In the genomic region with DNA sequence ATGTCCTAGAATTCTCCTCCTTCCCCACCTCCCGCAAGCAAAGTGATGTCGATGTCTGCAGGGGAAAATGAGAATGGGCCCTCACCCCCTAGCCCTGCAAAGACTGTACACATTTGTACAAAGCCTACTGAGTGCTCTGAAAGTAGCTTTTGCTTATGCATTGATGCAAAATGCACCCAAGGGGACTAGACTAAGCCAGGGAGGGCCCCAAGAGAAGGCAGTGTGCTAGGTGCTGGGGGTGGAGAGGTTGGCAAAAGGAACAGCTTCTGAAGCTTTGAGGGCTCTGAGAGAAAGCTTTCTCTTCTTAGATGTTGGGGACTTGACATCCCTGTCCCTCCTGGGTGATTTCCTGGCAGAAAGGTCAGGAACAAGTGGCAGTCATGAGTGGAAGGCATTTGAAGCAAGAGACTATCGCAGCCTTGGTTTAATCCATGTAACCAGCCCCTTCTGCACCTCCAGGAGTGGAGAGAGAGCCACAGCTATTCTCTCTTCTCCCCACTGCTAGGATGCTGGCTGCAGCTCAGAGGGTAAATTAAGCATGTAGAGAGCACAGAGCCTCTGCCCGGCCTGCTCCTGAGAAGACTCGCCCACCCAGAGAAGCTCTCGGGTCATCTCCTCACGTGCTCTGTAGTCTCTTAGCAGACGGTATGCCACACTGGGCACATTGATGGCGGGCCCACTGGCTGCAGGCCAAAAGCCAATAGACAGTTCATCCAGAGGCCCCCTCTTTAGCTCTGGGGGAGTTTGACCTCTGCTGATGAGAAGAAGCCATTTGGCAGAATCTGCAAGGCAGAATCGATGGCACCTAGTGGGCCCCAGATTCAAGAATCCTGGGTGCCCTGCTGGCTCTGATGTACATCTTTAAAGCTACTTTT, we compare ENCODE assay signal across 21 cellular contexts.
DNase-seq lines count a peak whose midpoint lies in the region; ATAC-seq and TF ChIP-seq lines count a peak whose summit lies in the region.
"Had no signal": no experiment of that assay in that cellular context is flagged by ENCODE, and none has a peak within 500 bp of the region (broad histone marks: within the 10 kb centered on the region; RNA-seq: fewer than 3 reads in every experiment).

No MANE protein-coding gene starts in this region.

- H3K4me1 Mint-ChIP-seq in H9 (peaks cover 54 to 56% of the 10 kb centered on the region in 2 experiments), progenitor cell of endocrine pancreas (ENCODE audit: low read depth) (peaks cover 13% of the 10 kb centered on the region)

- H3K4me3 Mint-ChIP-seq in H9 (no peak overlapping the region), progenitor cell of endocrine pancreas (ENCODE audit: low read depth) (no peak overlapping the region)
- H3K4me3 Mint-ChIP-seq: activated CD4-positive, alpha-beta T cell treated with anti-CD3 and anti-CD28 coated beads, Interleukin-2, amount 10 ng/mL, durations not matched to agents 7 days and 5 days; activated naive CD8-positive, alpha-beta T cell treated with anti-CD3 and anti-CD28 coated beads, Interleukin-2, amount 50 U/mL, for 24 hours had no signal

- TF ChIP-seq CTCF in H9 (conservative IDR thresholded peaks at IDR 0.05) (no peak), progenitor cell of endocrine pancreas (IDR thresholded peaks at IDR 0.05; ENCODE audit: unreplicated experiment) (no peak), transverse colon (IDR thresholded peaks at IDR 0.05) (no peak), upper lobe of right lung (IDR thresholded peaks at IDR 0.05) (no peak)

- no peak overlapping the region for H2BK12ac ChIP-seq in H9 (ENCODE audit: insufficient read length, low read depth, low read length)

- H2BK15ac ChIP-seq in H9 (ENCODE audit: low read depth, low read length), result no peak overlapping the region

- H3K79me1 ChIP-seq in H9 (ENCODE audit: insufficient read depth, low read depth, low read length, poor library complexity, severe bottlenecking), result no peaks in the 10 kb centered on the region

- H3K27ac ChIP-seq in H9 (ENCODE audit: insufficient read length, low read depth, low read length) (no peak overlapping the region), layer of hippocampus (ENCODE audit: low read depth, low read length) (peak overlapping the region; percentile 39), transverse colon (no peak overlapping the region), upper lobe of right lung (no peak overlapping the region)
- H3K27ac ChIP-seq: skin epidermis had no signal

- H3K27ac Mint-ChIP-seq in H9, result peak overlapping the region in 1 of 3 experiments; percentile 52; a peak in 3 of 7 replicates
- H3K27ac Mint-ChIP-seq in progenitor cell of endocrine pancreas, result peak overlapping the region; percentile 41
- H3K27ac Mint-ChIP-seq: activated CD4-positive, alpha-beta T cell treated with anti-CD3 and anti-CD28 coated beads, Interleukin-2, amount 10 ng/mL, durations not matched to agents 7 days and 5 days had no signal

- H3K79me2 ChIP-seq in H9 (ENCODE audit: insufficient read depth, low read length), result peaks cover 1% of the 10 kb centered on the region; the same call in 1 of the 2 replicates

- no peak overlapping the region for H3K56ac ChIP-seq in H9 (ENCODE audit: insufficient read length, low read depth, low read length)

- H3K36me3 Mint-ChIP-seq in H9 (ENCODE audit: insufficient read depth in 1 of 3, low read depth in 3 of 3), result 0 out of 7 replicates have a peak, but pooled peaks cover 0 to 2% (median 0%) of the 10 kb centered on the region in 3 experiments
- H3K36me3 Mint-ChIP-seq in progenitor cell of endocrine pancreas (ENCODE audit: insufficient read depth), result peaks cover 2% of the 10 kb centered on the region

- H3K23me2 ChIP-seq in H9 (ENCODE audit: insufficient read length, low read depth, low read length, poor library complexity, severe bottlenecking), result no peaks in the 10 kb centered on the region

- WGBS in H9 (ENCODE audit: extremely low coverage, insufficient read length, low lambda C conversion rate), result no CpG with 5 or more reads among the region's 10 CpGs
- WGBS in transverse colon (ENCODE audit: low coverage in 1 of 2), 2 donors, result 79% methylated on average over 8 of the region's 10 CpGs; no CpG with 5 or more reads in 1 of the 2 donors

- no peak overlapping the region for H3K9ac ChIP-seq in H9 (ENCODE audit: extremely low read depth, insufficient read length, low read length)

- H3K36me3 ChIP-seq in transverse colon (no peaks in the 10 kb centered on the region), upper lobe of right lung (no peaks in the 10 kb centered on the region)
- H3K36me3 ChIP-seq: gastrocnemius medialis, HAP-1 had no signal

- ATAC-seq in HG03457 (IDR thresholded peaks at IDR 0.05; ENCODE audit: unreplicated experiment) (no peak), upper lobe of right lung (no peak), left colon (no peak)
- ATAC-seq: activated naive CD8-positive, alpha-beta T cell treated with anti-CD3 and anti-CD28 coated beads, Interleukin-2, amount 50 U/mL, for 24 hours; esophagus mucosa; gastrocnemius medialis had no signal

- H3K18ac ChIP-seq in H9 (ENCODE audit: insufficient read length, low read depth, low read length), result no peak overlapping the region

- intact Hi-C loops in transverse colon (cut with DNase I; ENCODE audit: low total_unique reads), result no loop called here
- intact Hi-C loops in upper lobe of right lung (cut with DNase I), result no loop called here
- intact Hi-C loops in left colon (cut with DNase I, micrococcal nuclease), result no loop called here

- H3K4ac ChIP-seq in H9 (ENCODE audit: low read depth, low read length), result no peak overlapping the region

- H3K14ac ChIP-seq in H9 (ENCODE audit: insufficient read depth, low read length), result peak overlapping the region; percentile 20; the same call in 1 of the 2 replicates

- H3K4me1 ChIP-seq in H9 (ENCODE audit: insufficient read depth, low read length) (peaks cover 15% of the 10 kb centered on the region), transverse colon (peaks cover 0 to 24% (median 2%) of the 10 kb centered on the region in 4 donors), upper lobe of right lung (peaks cover 11% of the 10 kb centered on the region)

- no peak overlapping the region for H3K4me2 ChIP-seq in H9 (ENCODE audit: insufficient read depth, insufficient read length, low read length)

- H3K27me3 ChIP-seq in H9 (ENCODE audit: insufficient read depth, low read length), result no peaks in the 10 kb centered on the region
- no peaks in the 10 kb centered on the region for H3K27me3 ChIP-seq in layer of hippocampus (ENCODE audit: control insufficient read depth, insufficient read depth, low read length)
- no peaks in the 10 kb centered on the region for H3K27me3 ChIP-seq in transverse colon
- no peaks in the 10 kb centered on the region for H3K27me3 ChIP-seq in upper lobe of right lung
- H3K27me3 ChIP-seq: gastrocnemius medialis had no signal

- H3T11ph ChIP-seq in H9 (ENCODE audit: low read length), result no peak overlapping the region

- H3K4me3 ChIP-seq in transverse colon, result no peak overlapping the region
- no peak overlapping the region for H3K4me3 ChIP-seq in upper lobe of right lung
- H3K4me3 ChIP-seq: gastrocnemius medialis, HAP-1, skin epidermis had no signal

- H4K8ac ChIP-seq in H9 (replicated peaks; ENCODE audit: insufficient read length, low read depth, low read length), result no peak overlapping the region

- no peak overlapping the region for H4K91ac ChIP-seq in H9 (ENCODE audit: insufficient read length, low read depth, low read length)

- H2BK5ac ChIP-seq in H9 (ENCODE audit: insufficient read length, low read length), result no peak overlapping the region

- no peaks in the 10 kb centered on the region for H4K20me1 ChIP-seq in H9 (ENCODE audit: control insufficient read depth, insufficient read depth, insufficient read length)

- TF ChIP-seq EP300 in transverse colon (IDR thresholded peaks at IDR 0.05; ENCODE audit: low read depth), result no peak

- H3K9me3 ChIP-seq in H9 (ENCODE audit: control insufficient read depth, low read depth, low read length) (no peaks in the 10 kb centered on the region), transverse colon (no peaks in the 10 kb centered on the region), upper lobe of right lung (no peaks in the 10 kb centered on the region)
- H3K9me3 ChIP-seq: gastrocnemius medialis, HAP-1 had no signal

- no peak overlapping the region for H2AK5ac ChIP-seq in H9 (ENCODE audit: insufficient read length, low read length)

- no peak for TF ChIP-seq POLR2A in transverse colon (IDR thresholded peaks at IDR 0.05)

- no peak for DNase-seq in H9
- peak; percentile 45 for DNase-seq in cerebellar cortex (ENCODE audit: low spot score)
- no peak for DNase-seq in progenitor cell of endocrine pancreas (ENCODE audit: low spot score, unreplicated experiment)
- DNase-seq in transverse colon, result no peak
- no peak for DNase-seq in upper lobe of right lung
- no peak for DNase-seq in left colon
- DNase-seq: activated CD4-positive, alpha-beta T cell treated with anti-CD3 and anti-CD28 coated beads, Interleukin-2, amount 10 ng/mL, durations not matched to agents 7 days and 5 days; activated naive CD8-positive, alpha-beta T cell treated with anti-CD3 and anti-CD28 coated beads, Interleukin-2, amount 50 U/mL, for 24 hours; CD4-positive, CD25-positive, alpha-beta regulatory T cell; effector CD4-positive, alpha-beta T cell; gastrocnemius medialis; IMR-90; MV-4-11; NCI-H2029 treated with DMSO at 0.1 percent for 48 hours; NCI-H446 treated with DMSO at 0.1 percent for 48 hours; stimulated activated CD4-positive, alpha-beta T cell treated with anti-CD3 and anti-CD28 coated beads, Interleukin-4, amount 100 ng/mL, for 4 hours had no signal

- H4K5ac ChIP-seq in H9 (ENCODE audit: insufficient read length, low read depth, low read length), result no peak overlapping the region

- no peak overlapping the region for H3K23ac ChIP-seq in H9 (ENCODE audit: insufficient read length, low read depth, low read length)

- no peak overlapping the region for H2BK20ac ChIP-seq in H9 (ENCODE audit: low read depth, low read length, poor library complexity, severe bottlenecking)

- no peak overlapping the region for H2BK120ac ChIP-seq in H9 (ENCODE audit: low read depth, low read length, poor library complexity, severe bottlenecking)

- no peaks in the 10 kb centered on the region for H3K9me3 Mint-ChIP-seq in H9
- H3K9me3 Mint-ChIP-seq in progenitor cell of endocrine pancreas (ENCODE audit: low read depth), result no peaks in the 10 kb centered on the region
- H3K9me3 Mint-ChIP-seq: activated CD4-positive, alpha-beta T cell treated with anti-CD3 and anti-CD28 coated beads, Interleukin-2, amount 10 ng/mL, durations not matched to agents 7 days and 5 days; activated naive CD8-positive, alpha-beta T cell treated with anti-CD3 and anti-CD28 coated beads, Interleukin-2, amount 50 U/mL, for 24 hours; CD4-positive, CD25-positive, alpha-beta regulatory T cell had no signal

- H2AFZ ChIP-seq in H9 (ENCODE audit: low read length), result no peak overlapping the region

- in situ Hi-C loops in transverse colon (cut with MboI; ENCODE audit: low pct_ligation_motif_present in 1 of 4, low pct_unique_long_range_greater_than_20kb in 1 of 4, low sequenced_read_pairs in 3 of 4), result no loop called here

- H3K27me3 Mint-ChIP-seq in H9 (ENCODE audit: low read depth) (no peaks in the 10 kb centered on the region; the same call in 1 of the 2 replicates), progenitor cell of endocrine pancreas (no peaks in the 10 kb centered on the region)
- H3K27me3 Mint-ChIP-seq: activated CD4-positive, alpha-beta T cell treated with anti-CD3 and anti-CD28 coated beads, Interleukin-2, amount 10 ng/mL, durations not matched to agents 7 days and 5 days; activated naive CD8-positive, alpha-beta T cell treated with anti-CD3 and anti-CD28 coated beads, Interleukin-2, amount 50 U/mL, for 24 hours had no signal
